Comparison of ENCODE assay signal across 17 cellular contexts in genomic region chr13:60229708-60230272, GRCh38.
A peak's percentile ranks its signal among the peaks of the same experiment; 100 is the strongest.
DNase-seq lines count a peak whose midpoint lies in the region; ATAC-seq and TF ChIP-seq lines count a peak whose summit lies in the region.
"Had no signal": no experiment of that assay in that cellular context is flagged by ENCODE, and none has a peak within 500 bp of the region (broad histone marks: within the 10 kb centered on the region; RNA-seq: fewer than 3 reads in every experiment).

No MANE protein-coding gene starts in this region.

- peak overlapping the region; percentile 6; the same call in 1 of the 2 replicates for H3K4me2 ChIP-seq in MM.1S (ENCODE audit: low read depth, low read length)
- H3K4me2 ChIP-seq: A549 had no signal

- H3K27me3 ChIP-seq in MM.1S (replicated peaks; ENCODE audit: insufficient read depth, low read length) (no peaks in the 10 kb centered on the region), BE2C (no peaks in the 10 kb centered on the region)
- H3K27me3 ChIP-seq: gastrocnemius medialis, tibial artery had no signal

- H3K36me3 ChIP-seq in MM.1S (replicated peaks; ENCODE audit: insufficient read depth, low read length) (no peaks in the 10 kb centered on the region), BE2C (no peaks in the 10 kb centered on the region)
- H3K36me3 ChIP-seq: gastrocnemius medialis, tibial artery had no signal

- no peaks in the 10 kb centered on the region for H3K9me2 ChIP-seq in MM.1S (replicated peaks; ENCODE audit: insufficient read depth, low read length)

- ATAC-seq in activated CD4-positive, alpha-beta T cell treated with anti-CD3 and anti-CD28 coated beads for 36 hours = peak; percentile 68
- peak; percentile 35 for ATAC-seq in stimulated activated naive CD8-positive, alpha-beta T cell treated with anti-CD3 and anti-CD28 coated beads, Interleukin-15, amount 100 ng/mL, for 72 hours
- ATAC-seq in T-cell (replicated peaks in 1 of 4) (no peak), T-helper 17 cell (no peak)
- ATAC-seq: A549, gastrocnemius medialis, PC-3 had no signal

- H3K27ac Mint-ChIP-seq in activated CD4-positive, alpha-beta T cell treated with anti-CD3 and anti-CD28 coated beads for 36 hours = no peak overlapping the region
- H3K27ac Mint-ChIP-seq in activated CD4-positive, alpha-beta T cell treated with anti-CD3 and anti-CD28 coated beads, Interleukin-2, amount 10 ng/mL, durations not matched to agents 7 days and 5 days = no peak overlapping the region
- H3K27ac Mint-ChIP-seq in stimulated activated naive CD8-positive, alpha-beta T cell treated with anti-CD3 and anti-CD28 coated beads, Interleukin-15, amount 100 ng/mL, for 72 hours = no peak overlapping the region
- no peak overlapping the region for H3K27ac Mint-ChIP-seq in T-cell
- H3K27ac Mint-ChIP-seq in T-helper 17 cell = no peak overlapping the region
- H3K27ac Mint-ChIP-seq: T-helper 1 cell treated with Interleukin-12 subunit alpha and Interleukin-12 subunit beta and Interleukin-4 antibody, amounts not matched to agents 30 μg/mL and 1 μg/mL, for 36 hours had no signal

- intact Hi-C loops in activated CD4-positive, alpha-beta T cell treated with anti-CD3 and anti-CD28 coated beads for 36 hours (cut with DNase I, micrococcal nuclease) = no loop called here

- peaks cover 2% of the 10 kb centered on the region for H3K4me1 Mint-ChIP-seq in activated CD4-positive, alpha-beta T cell treated with anti-CD3 and anti-CD28 coated beads for 36 hours
- no peaks in the 10 kb centered on the region for H3K4me1 Mint-ChIP-seq in activated CD4-positive, alpha-beta T cell treated with anti-CD3 and anti-CD28 coated beads, Interleukin-2, amount 10 ng/mL, durations not matched to agents 7 days and 5 days
- H3K4me1 Mint-ChIP-seq in stimulated activated naive CD8-positive, alpha-beta T cell treated with anti-CD3 and anti-CD28 coated beads, Interleukin-15, amount 100 ng/mL, for 72 hours = no peaks in the 10 kb centered on the region
- H3K4me1 Mint-ChIP-seq in T-cell (no peaks in the 10 kb centered on the region), T-helper 17 cell (no peaks in the 10 kb centered on the region)

- TF ChIP-seq CTCF in MM.1S (IDR thresholded peaks at IDR 0.05; ENCODE audit: low read length) (no peak), BE2C (IDR thresholded peaks at IDR 0.05; ENCODE audit: low read depth, low read length) (no peak)

- H3K9me3 ChIP-seq in MM.1S (replicated peaks; ENCODE audit: insufficient read depth, low read length) = no peaks in the 10 kb centered on the region
- no peaks in the 10 kb centered on the region for H3K9me3 ChIP-seq in BE2C
- H3K9me3 ChIP-seq in T-helper 17 cell (ENCODE audit: control insufficient read depth, low read length, poor library complexity, severe bottlenecking) = no peaks in the 10 kb centered on the region
- H3K9me3 ChIP-seq: A549, gastrocnemius medialis, tibial artery had no signal

- peaks cover 19% of the 10 kb centered on the region for H3K27me3 Mint-ChIP-seq in activated CD4-positive, alpha-beta T cell treated with anti-CD3 and anti-CD28 coated beads for 36 hours
- H3K27me3 Mint-ChIP-seq in activated CD4-positive, alpha-beta T cell treated with anti-CD3 and anti-CD28 coated beads, Interleukin-2, amount 10 ng/mL, durations not matched to agents 7 days and 5 days = peaks cover 11% of the 10 kb centered on the region
- peaks cover 32% of the 10 kb centered on the region for H3K27me3 Mint-ChIP-seq in stimulated activated naive CD8-positive, alpha-beta T cell treated with anti-CD3 and anti-CD28 coated beads, Interleukin-15, amount 100 ng/mL, for 72 hours
- H3K27me3 Mint-ChIP-seq in T-cell = peaks cover 20 to 21% of the 10 kb centered on the region in 2 donors
- peaks cover 46% of the 10 kb centered on the region for H3K27me3 Mint-ChIP-seq in T-helper 17 cell

- POLR2A ChIA-PET in activated CD4-positive, alpha-beta T cell treated with anti-CD3 and anti-CD28 coated beads for 36 hours (lab: Charles Lee) = interaction anchor here (0.5 kb wide), 1 partner anchor 66 kb away, joined by 3 read pairs; no protein-coding TSS in a partner anchor
- POLR2A ChIA-PET in activated CD4-positive, alpha-beta T cell treated with anti-CD3 and anti-CD28 coated beads, Interleukin-2, amount 10 ng/mL, durations not matched to agents 7 days and 5 days (lab: Charles Lee) = no interaction called here
- POLR2A ChIA-PET in T-cell (lab: Charles Lee) = no interaction called here

- no peaks in the 10 kb centered on the region for H3K79me2 ChIP-seq in MM.1S (ENCODE audit: low read length)

- no peak overlapping the region for H3K4me3 ChIP-seq in MM.1S (ENCODE audit: low read length)
- H3K4me3 ChIP-seq in BE2C (ENCODE audit: low read depth, low read length) = no peak overlapping the region
- H3K4me3 ChIP-seq: A549, dorsolateral prefrontal cortex, gastrocnemius medialis, tibial artery had no signal

- H4K20me1 ChIP-seq in MM.1S (ENCODE audit: insufficient read depth, low read length) = no peaks in the 10 kb centered on the region

- no peak overlapping the region for H3K27ac ChIP-seq in MM.1S (ENCODE audit: low read length)
- H3K27ac ChIP-seq: A549, dorsolateral prefrontal cortex, gastrocnemius medialis, tibial artery had no signal

- no peak overlapping the region for H3K4me3 Mint-ChIP-seq in activated CD4-positive, alpha-beta T cell treated with anti-CD3 and anti-CD28 coated beads for 36 hours
- no peak overlapping the region for H3K4me3 Mint-ChIP-seq in activated CD4-positive, alpha-beta T cell treated with anti-CD3 and anti-CD28 coated beads, Interleukin-2, amount 10 ng/mL, durations not matched to agents 7 days and 5 days
- no peak overlapping the region for H3K4me3 Mint-ChIP-seq in stimulated activated naive CD8-positive, alpha-beta T cell treated with anti-CD3 and anti-CD28 coated beads, Interleukin-15, amount 100 ng/mL, for 72 hours
- H3K4me3 Mint-ChIP-seq in T-cell (no peak overlapping the region), T-helper 17 cell (no peak overlapping the region)
- H3K4me3 Mint-ChIP-seq: T-helper 1 cell treated with Interleukin-12 subunit alpha and Interleukin-12 subunit beta and Interleukin-4 antibody, amounts not matched to agents 30 μg/mL and 1 μg/mL, for 36 hours had no signal

- no peaks in the 10 kb centered on the region for H3K36me3 Mint-ChIP-seq in activated CD4-positive, alpha-beta T cell treated with anti-CD3 and anti-CD28 coated beads for 36 hours (ENCODE audit: low read depth)
- H3K36me3 Mint-ChIP-seq in activated CD4-positive, alpha-beta T cell treated with anti-CD3 and anti-CD28 coated beads, Interleukin-2, amount 10 ng/mL, durations not matched to agents 7 days and 5 days (ENCODE audit: low read depth) = no peaks in the 10 kb centered on the region
- H3K36me3 Mint-ChIP-seq in T-cell (no peaks in the 10 kb centered on the region), T-helper 17 cell (ENCODE audit: low read depth) (no peaks in the 10 kb centered on the region)

- H3K9me3 Mint-ChIP-seq in activated CD4-positive, alpha-beta T cell treated with anti-CD3 and anti-CD28 coated beads for 36 hours (ENCODE audit: low read depth) = no peaks in the 10 kb centered on the region
- no peaks in the 10 kb centered on the region for H3K9me3 Mint-ChIP-seq in activated CD4-positive, alpha-beta T cell treated with anti-CD3 and anti-CD28 coated beads, Interleukin-2, amount 10 ng/mL, durations not matched to agents 7 days and 5 days
- no peaks in the 10 kb centered on the region for H3K9me3 Mint-ChIP-seq in stimulated activated naive CD8-positive, alpha-beta T cell treated with anti-CD3 and anti-CD28 coated beads, Interleukin-15, amount 100 ng/mL, for 72 hours
- no peaks in the 10 kb centered on the region for H3K9me3 Mint-ChIP-seq in T-cell
- H3K9me3 Mint-ChIP-seq: T-helper 1 cell treated with Interleukin-12 subunit alpha and Interleukin-12 subunit beta and Interleukin-4 antibody, amounts not matched to agents 30 μg/mL and 1 μg/mL, for 36 hours had no signal

- no peaks in the 10 kb centered on the region for H3K4me1 ChIP-seq in MM.1S (ENCODE audit: low read length)
- H3K4me1 ChIP-seq in BE2C = peaks cover 18% of the 10 kb centered on the region
- H3K4me1 ChIP-seq: A549, gastrocnemius medialis, tibial artery had no signal

- peaks cover 4% of the 10 kb centered on the region; the same call in 1 of the 2 replicates for H3F3A ChIP-seq in MM.1S (ENCODE audit: insufficient read depth, low read length)

- no peak for DNase-seq in activated CD4-positive, alpha-beta T cell treated with anti-CD3 and anti-CD28 coated beads for 36 hours
- no peak for DNase-seq in activated CD4-positive, alpha-beta T cell treated with anti-CD3 and anti-CD28 coated beads, Interleukin-2, amount 10 ng/mL, durations not matched to agents 7 days and 5 days
- no peak for DNase-seq in MM.1S
- peak; percentile 60 for DNase-seq in astrocyte of the hippocampus (ENCODE audit: low read depth, low spot score)
- no peak for DNase-seq in stimulated activated naive CD8-positive, alpha-beta T cell treated with anti-CD3 and anti-CD28 coated beads, Interleukin-15, amount 100 ng/mL, for 72 hours
- DNase-seq in T-cell = no peak
- no peak for DNase-seq in BE2C
- no peak for DNase-seq in T-helper 17 cell
- DNase-seq: DMS153, dorsolateral prefrontal cortex, gastrocnemius medialis, NCI-H187 treated with DMSO at 0.1 percent for 48 hours, PC-3, small intestine, tibial artery had no signal

- CTCF ChIA-PET in activated CD4-positive, alpha-beta T cell treated with anti-CD3 and anti-CD28 coated beads for 36 hours (lab: Charles Lee) = no interaction called here
- CTCF ChIA-PET in activated CD4-positive, alpha-beta T cell treated with anti-CD3 and anti-CD28 coated beads, Interleukin-2, amount 10 ng/mL, durations not matched to agents 7 days and 5 days (lab: Charles Lee) = no interaction called here
- CTCF ChIA-PET in T-cell (lab: Charles Lee) = no interaction called here

- H3K9ac ChIP-seq in MM.1S (ENCODE audit: low read length) = no peak overlapping the region

- H2AFZ ChIP-seq in MM.1S (ENCODE audit: low read length) = no peak overlapping the region

Comparison
In these comparisons a context has a peak if more than half of its experiments do, and no peak if none do; other contexts are left out.
1. ATAC-seq: peak in activated CD4-positive, alpha-beta T cell treated with anti-CD3 and anti-CD28 coated beads for 36 hours (single experiment) and stimulated activated naive CD8-positive, alpha-beta T cell treated with anti-CD3 and anti-CD28 coated beads, Interleukin-15, amount 100 ng/mL, for 72 hours (single experiment); none in T-cell (0 of 4) and T-helper 17 cell (single experiment).